ENCODE assay signal across 1 cellular context in genomic region chr15:38547255-38547997, GRCh38.
TF ChIP-seq lines count a peak whose summit lies in the region.

No MANE protein-coding gene starts in this region.

TF ChIP-seq in IMR-90, 13 proteins besides CTCF, POLR2A, EP300 and RAD21 (continued from another document):
- TF ChIP-seq FOS (IDR thresholded peaks at IDR 0.05; ENCODE audit: low read depth, low read length) = no peak
